13 cellular contexts compared by ENCODE assay signal in the genomic region with DNA sequence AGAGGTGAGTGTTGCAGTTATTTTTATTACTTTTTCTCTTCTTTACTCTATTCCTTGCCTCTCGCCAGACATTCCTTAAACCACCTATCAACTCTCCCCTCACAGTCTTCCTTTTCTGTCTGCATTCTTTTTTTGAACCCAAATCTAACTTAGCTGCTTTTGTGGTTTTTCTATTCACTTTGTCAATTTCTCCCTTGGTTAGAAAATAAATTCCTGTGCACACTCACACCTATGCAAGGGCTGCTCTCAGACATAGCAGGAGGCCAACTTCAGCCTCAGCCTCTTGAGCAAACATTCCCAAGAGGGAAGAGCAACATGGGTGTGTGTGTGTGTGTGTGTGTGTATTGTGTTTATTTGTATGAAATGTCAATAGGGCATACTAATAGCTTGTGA.
A peak's percentile ranks its signal among the peaks of the same experiment; 100 is the strongest.
DNase-seq lines count a peak whose midpoint lies in the region; ATAC-seq and TF ChIP-seq lines count a peak whose summit lies in the region.
"Had no signal": no experiment of that assay in that cellular context is flagged by ENCODE, and none has a peak within 500 bp of the region (broad histone marks: within the 10 kb centered on the region; RNA-seq: fewer than 3 reads in every experiment).

No MANE protein-coding gene starts in this region.

- H4K20me1 ChIP-seq in PC-9 (ENCODE audit: insufficient read depth): no peaks in the 10 kb centered on the region

- ATAC-seq in activated CD8-positive, alpha-beta T cell treated with anti-CD3 and anti-CD28 coated beads, Interleukin-2, amount 10 ng/mL, durations not matched to agents 7 days and 5 days: peak; percentile 12
- ATAC-seq in upper lobe of right lung: no peak
- ATAC-seq: K562 had no signal

- peak overlapping the region; percentile 73 for H3K27ac Mint-ChIP-seq in activated naive CD4-positive, alpha-beta T cell treated with anti-CD3 and anti-CD28 coated beads, Interleukin-2, amount 50 U/mL, for 24 hours
- H3K27ac Mint-ChIP-seq in activated CD8-positive, alpha-beta T cell treated with anti-CD3 and anti-CD28 coated beads, Interleukin-2, amount 10 ng/mL, durations not matched to agents 7 days and 5 days: peak overlapping the region; percentile 86
- peak overlapping the region; percentile 83 to 98 (median 93) for H3K27ac Mint-ChIP-seq in immature natural killer cell

- DNase-seq in activated naive CD4-positive, alpha-beta T cell (lab: John Stamatoyannopoulos, UW): no peak
- no peak for DNase-seq in activated CD8-positive, alpha-beta T cell treated with anti-CD3 and anti-CD28 coated beads, Interleukin-2, amount 10 ng/mL, durations not matched to agents 7 days and 5 days
- no peak for DNase-seq in immature natural killer cell
- no peak for DNase-seq in upper lobe of right lung
- DNase-seq in GM03348 (ENCODE audit: low spot score): no peak
- no peak for DNase-seq in GF-D8 (lab: John Stamatoyannopoulos, UW)
- DNase-seq in PC-9: no peak
- DNase-seq: activated CD4-positive, CD25-positive, alpha-beta regulatory T cell; effector CD8-positive, alpha-beta T cell; NCI-H1092 treated with DMSO at 0.1 percent for 48 hours had no signal

- no peaks in the 10 kb centered on the region for H3F3A ChIP-seq in PC-9 (ENCODE audit: insufficient read depth, low read depth)

- H3K36me3 Mint-ChIP-seq in activated naive CD4-positive, alpha-beta T cell treated with anti-CD3 and anti-CD28 coated beads, Interleukin-2, amount 50 U/mL, for 24 hours: no peaks in the 10 kb centered on the region
- H3K36me3 Mint-ChIP-seq in activated CD8-positive, alpha-beta T cell treated with anti-CD3 and anti-CD28 coated beads, Interleukin-2, amount 10 ng/mL, durations not matched to agents 7 days and 5 days (ENCODE audit: low read depth): peaks cover 67% of the 10 kb centered on the region
- H3K36me3 Mint-ChIP-seq in immature natural killer cell: peaks cover 0 to 12% (median 2%) of the 10 kb centered on the region in 3 donors

- H3K9me3 Mint-ChIP-seq in activated naive CD4-positive, alpha-beta T cell treated with anti-CD3 and anti-CD28 coated beads, Interleukin-2, amount 50 U/mL, for 24 hours: no peaks in the 10 kb centered on the region
- H3K9me3 Mint-ChIP-seq in activated CD8-positive, alpha-beta T cell treated with anti-CD3 and anti-CD28 coated beads, Interleukin-2, amount 10 ng/mL, durations not matched to agents 7 days and 5 days (ENCODE audit: insufficient read depth): no peaks in the 10 kb centered on the region
- H3K9me3 Mint-ChIP-seq in immature natural killer cell: no peaks in the 10 kb centered on the region

- no TSS peak for BruUV-seq in PC-9 (replicated peaks; lab: Mats Ljungman, UMichigan)

- H3K4me3 ChIP-seq in upper lobe of right lung (peak overlapping the region; percentile 28), PC-9 (no peak overlapping the region)
- H3K4me3 ChIP-seq: K562 had no signal

- H3K9me2 ChIP-seq in PC-9 (ENCODE audit: insufficient read depth): no peaks in the 10 kb centered on the region

- intact Hi-C loops in upper lobe of right lung (cut with DNase I): no loop called here
- intact Hi-C loops in PC-9 (cut with micrococcal nuclease; ENCODE audit: unreplicated experiment): no loop called here

- no peak overlapping the region for H3K27ac ChIP-seq in upper lobe of right lung
- no peak overlapping the region for H3K27ac ChIP-seq in PC-9
- H3K27ac ChIP-seq: HL-60 had no signal

- H3K9me3 ChIP-seq in upper lobe of right lung: no peaks in the 10 kb centered on the region
- H3K9me3 ChIP-seq in PC-9 (ENCODE audit: insufficient read depth, low read depth): no peaks in the 10 kb centered on the region

- H3K4me2 ChIP-seq in PC-9: no peak overlapping the region

- CTCF ChIA-PET in activated CD8-positive, alpha-beta T cell treated with anti-CD3 and anti-CD28 coated beads, Interleukin-2, amount 10 ng/mL, durations not matched to agents 7 days and 5 days (lab: Charles Lee): interaction anchor here (0.8 to 5.3 kb wide), 17 partner anchors 14 to 959 kb away, joined by 3 to 44 read pairs (median 4); partner anchors contain the start of gene ID2
- CTCF ChIA-PET in PC-9 (lab: Charles Lee): no interaction called here

- no peaks in the 10 kb centered on the region for H3K27me3 Mint-ChIP-seq in activated naive CD4-positive, alpha-beta T cell treated with anti-CD3 and anti-CD28 coated beads, Interleukin-2, amount 50 U/mL, for 24 hours
- H3K27me3 Mint-ChIP-seq in activated CD8-positive, alpha-beta T cell treated with anti-CD3 and anti-CD28 coated beads, Interleukin-2, amount 10 ng/mL, durations not matched to agents 7 days and 5 days (ENCODE audit: low read depth): no peaks in the 10 kb centered on the region
- H3K27me3 Mint-ChIP-seq in immature natural killer cell (ENCODE audit: low read depth in 3 of 3): peaks cover 2 to 8% (median 5%) of the 10 kb centered on the region in 3 donors

- no peak overlapping the region for H2AFZ ChIP-seq in PC-9

- H3K27me3 ChIP-seq in upper lobe of right lung (no peaks in the 10 kb centered on the region), PC-9 (ENCODE audit: insufficient read depth, low read depth) (peaks cover 56% of the 10 kb centered on the region)

- POLR2A ChIA-PET in activated CD8-positive, alpha-beta T cell treated with anti-CD3 and anti-CD28 coated beads, Interleukin-2, amount 10 ng/mL, durations not matched to agents 7 days and 5 days (lab: Charles Lee): interaction anchor here (0.8 to 7.7 kb wide), 21 partner anchors 10 to 959 kb away, joined by 3 to 86 read pairs (median 8); partner anchors contain the start of genes ID2 and RSAD2
- POLR2A ChIA-PET in PC-9 (lab: Charles Lee; ENCODE audit: unreplicated experiment): no interaction called here

- peaks cover 26% of the 10 kb centered on the region for H3K4me1 Mint-ChIP-seq in activated naive CD4-positive, alpha-beta T cell treated with anti-CD3 and anti-CD28 coated beads, Interleukin-2, amount 50 U/mL, for 24 hours
- peaks cover 64% of the 10 kb centered on the region for H3K4me1 Mint-ChIP-seq in activated CD8-positive, alpha-beta T cell treated with anti-CD3 and anti-CD28 coated beads, Interleukin-2, amount 10 ng/mL, durations not matched to agents 7 days and 5 days (ENCODE audit: low read depth)
- H3K4me1 Mint-ChIP-seq in immature natural killer cell: peaks cover 92 to 93% of the 10 kb centered on the region in 2 donors

- no peaks in the 10 kb centered on the region for H3K79me2 ChIP-seq in PC-9 (ENCODE audit: low read depth)

- H3K36me3 ChIP-seq in upper lobe of right lung: no peaks in the 10 kb centered on the region
- no peaks in the 10 kb centered on the region for H3K36me3 ChIP-seq in PC-9 (ENCODE audit: low read depth)

- peak overlapping the region; percentile 28 for H3K4me3 Mint-ChIP-seq in activated naive CD4-positive, alpha-beta T cell treated with anti-CD3 and anti-CD28 coated beads, Interleukin-2, amount 50 U/mL, for 24 hours
- H3K4me3 Mint-ChIP-seq in activated CD8-positive, alpha-beta T cell treated with anti-CD3 and anti-CD28 coated beads, Interleukin-2, amount 10 ng/mL, durations not matched to agents 7 days and 5 days: peak overlapping the region; percentile 76
- H3K4me3 Mint-ChIP-seq in immature natural killer cell: peak overlapping the region; percentile 80 to 90 (median 86)

- no peaks in the 10 kb centered on the region for H3K4me1 ChIP-seq in upper lobe of right lung
- no peaks in the 10 kb centered on the region for H3K4me1 ChIP-seq in PC-9 (replicated peaks; ENCODE audit: insufficient read depth)

- TF ChIP-seq CTCF in upper lobe of right lung (IDR thresholded peaks at IDR 0.05) (no peak), PC-9 (conservative IDR thresholded peaks at IDR 0.05) (no peak)

Comparison
In these comparisons a context has a peak if more than half of its experiments do, and no peak if none do; other contexts are left out.
1. H3K4me3 Mint-ChIP-seq: peak in every context shown above with its lines; median percentile 86 in immature natural killer cell; 76 in activated CD8-positive, alpha-beta T cell treated with anti-CD3 and anti-CD28 coated beads, Interleukin-2, amount 10 ng/mL, durations not matched to agents 7 days and 5 days; 28 in activated naive CD4-positive, alpha-beta T cell treated with anti-CD3 and anti-CD28 coated beads, Interleukin-2, amount 50 U/mL, for 24 hours.